In the genomic region with DNA sequence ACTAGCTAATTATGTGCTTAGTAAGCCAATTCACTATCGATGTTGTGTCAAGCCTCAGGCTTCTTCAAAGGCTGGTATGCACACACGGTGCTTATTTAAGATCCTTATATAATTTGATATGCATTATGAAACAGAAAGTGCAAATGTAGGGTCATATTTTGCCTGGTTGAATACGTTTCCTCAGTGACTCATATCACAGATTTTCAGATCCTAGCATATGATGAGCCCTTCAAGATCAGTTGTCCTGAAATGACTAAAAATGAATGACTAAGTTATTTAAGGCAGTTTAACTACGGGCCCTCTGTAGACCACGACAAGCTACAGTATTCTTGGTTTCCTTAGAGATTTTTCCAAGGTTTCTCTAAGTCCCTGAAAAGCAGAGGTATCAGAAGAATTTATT, we compare ENCODE assay signal across 10 cellular contexts.
DNase-seq lines count a peak whose midpoint lies in the region; ATAC-seq and TF ChIP-seq lines count a peak whose summit lies in the region.
"Had no signal": no experiment of that assay in that cellular context is flagged by ENCODE, and none has a peak within 500 bp of the region (broad histone marks: within the 10 kb centered on the region; RNA-seq: fewer than 3 reads in every experiment).

No MANE protein-coding gene starts in this region.

- H3K4me3 Mint-ChIP-seq in activated T-cell treated with anti-CD3 and anti-CD28 coated beads, Interleukin-2, amount 50 U/mL, for 72 hours = no peak overlapping the region
- no peak overlapping the region for H3K4me3 Mint-ChIP-seq in activated T-cell treated with anti-CD3 and anti-CD28 coated beads, Interleukin-2, amount 50 U/mL, for 24 hours
- no peak overlapping the region for H3K4me3 Mint-ChIP-seq in activated naive CD4-positive, alpha-beta T cell treated with anti-CD3 and anti-CD28 coated beads, Interleukin-2, amount 10 ng/mL, durations not matched to agents 7 days and 5 days
- H3K4me3 Mint-ChIP-seq in T-cell = no peak overlapping the region

- H3K27me3 Mint-ChIP-seq in activated T-cell treated with anti-CD3 and anti-CD28 coated beads, Interleukin-2, amount 50 U/mL, for 72 hours (ENCODE audit: low read depth) = no peaks in the 10 kb centered on the region
- H3K27me3 Mint-ChIP-seq in activated T-cell treated with anti-CD3 and anti-CD28 coated beads, Interleukin-2, amount 50 U/mL, for 24 hours = no peaks in the 10 kb centered on the region
- no peaks in the 10 kb centered on the region for H3K27me3 Mint-ChIP-seq in activated naive CD4-positive, alpha-beta T cell treated with anti-CD3 and anti-CD28 coated beads, Interleukin-2, amount 10 ng/mL, durations not matched to agents 7 days and 5 days
- no peaks in the 10 kb centered on the region for H3K27me3 Mint-ChIP-seq in T-cell

- no peaks in the 10 kb centered on the region for H3K9me3 ChIP-seq in RWPE2 (ENCODE audit: severe bottlenecking)
- H3K9me3 ChIP-seq in lower lobe of right lung = no peaks in the 10 kb centered on the region

- H3K36me3 ChIP-seq in RWPE2 (ENCODE audit: low read depth) = no peaks in the 10 kb centered on the region
- H3K36me3 ChIP-seq in lower lobe of right lung = no peaks in the 10 kb centered on the region
- H3K36me3 ChIP-seq: cardiac muscle cell had no signal

- H3K27ac ChIP-seq in RWPE2 (ENCODE audit: poor library complexity, severe bottlenecking) (no peak overlapping the region), lower lobe of right lung (no peak overlapping the region)
- H3K27ac ChIP-seq: cardiac muscle cell had no signal

- H3K27me3 ChIP-seq in RWPE2 (ENCODE audit: insufficient read depth, poor library complexity, severe bottlenecking) (peaks cover 10% of the 10 kb centered on the region), lower lobe of right lung (ENCODE audit: low read depth) (no peaks in the 10 kb centered on the region)
- H3K27me3 ChIP-seq: cardiac muscle cell had no signal

- no peak for TF ChIP-seq CTCF in RWPE2 (IDR thresholded peaks at IDR 0.05; ENCODE audit: poor library complexity, severe bottlenecking)
- no peak for TF ChIP-seq CTCF in lower lobe of right lung (IDR thresholded peaks at IDR 0.05)

- DNase-seq in activated T-cell treated with anti-CD3 and anti-CD28 coated beads, Interleukin-2, amount 50 U/mL, for 72 hours = no peak
- DNase-seq in activated T-cell treated with anti-CD3 and anti-CD28 coated beads, Interleukin-2, amount 50 U/mL, for 24 hours = no peak
- no peak for DNase-seq in RWPE2 (ENCODE audit: low spot score)
- no peak for DNase-seq in activated naive CD4-positive, alpha-beta T cell treated with anti-CD3 and anti-CD28 coated beads, Interleukin-2, amount 10 ng/mL, durations not matched to agents 7 days and 5 days
- DNase-seq in germinal center (ENCODE audit: low spot score) = no peak
- no peak for DNase-seq in lower lobe of right lung
- no peak for DNase-seq in T-cell
- DNase-seq: SW 1271 had no signal

- POLR2A ChIA-PET in T-cell (lab: Charles Lee) = no interaction called here

- ATAC-seq in activated T-cell treated with anti-CD3 and anti-CD28 coated beads, Interleukin-2, amount 50 U/mL, for 72 hours (replicated peaks in 1 of 2) = peak; percentile 73 to 86
- ATAC-seq in HG02938 (IDR thresholded peaks at IDR 0.05; ENCODE audit: unreplicated experiment) = peak; percentile 100
- ATAC-seq in RWPE2 (ENCODE audit: low read depth) = peak; percentile 64; the same call in 2 of the 3 replicates
- no peak for ATAC-seq in lower lobe of right lung
- no peak for ATAC-seq in T-cell (replicated peaks in 1 of 4)

- no peak overlapping the region for H3K27ac Mint-ChIP-seq in activated T-cell treated with anti-CD3 and anti-CD28 coated beads, Interleukin-2, amount 50 U/mL, for 72 hours
- H3K27ac Mint-ChIP-seq in activated T-cell treated with anti-CD3 and anti-CD28 coated beads, Interleukin-2, amount 50 U/mL, for 24 hours = no peak overlapping the region
- H3K27ac Mint-ChIP-seq in activated naive CD4-positive, alpha-beta T cell treated with anti-CD3 and anti-CD28 coated beads, Interleukin-2, amount 10 ng/mL, durations not matched to agents 7 days and 5 days = no peak overlapping the region
- no peak overlapping the region for H3K27ac Mint-ChIP-seq in T-cell

- no peaks in the 10 kb centered on the region for H3K36me3 Mint-ChIP-seq in activated T-cell treated with anti-CD3 and anti-CD28 coated beads, Interleukin-2, amount 50 U/mL, for 72 hours (ENCODE audit: insufficient read depth in 2 of 2)
- H3K36me3 Mint-ChIP-seq in activated T-cell treated with anti-CD3 and anti-CD28 coated beads, Interleukin-2, amount 50 U/mL, for 24 hours (ENCODE audit: low read depth) = no peaks in the 10 kb centered on the region
- H3K36me3 Mint-ChIP-seq in activated naive CD4-positive, alpha-beta T cell treated with anti-CD3 and anti-CD28 coated beads, Interleukin-2, amount 10 ng/mL, durations not matched to agents 7 days and 5 days = no peaks in the 10 kb centered on the region
- H3K36me3 Mint-ChIP-seq in T-cell = no peaks in the 10 kb centered on the region

- intact Hi-C loops in lower lobe of right lung (cut with DNase I) = no loop called here

- H3K4me1 ChIP-seq in RWPE2 (ENCODE audit: insufficient read depth, poor library complexity, severe bottlenecking) (no peaks in the 10 kb centered on the region), lower lobe of right lung (no peaks in the 10 kb centered on the region)

- CTCF ChIA-PET in activated naive CD4-positive, alpha-beta T cell treated with anti-CD3 and anti-CD28 coated beads, Interleukin-2, amount 10 ng/mL, durations not matched to agents 7 days and 5 days (lab: Charles Lee) = no interaction called here
- CTCF ChIA-PET in T-cell (lab: Charles Lee) = no interaction called here

- no peaks in the 10 kb centered on the region for H3K9me3 Mint-ChIP-seq in activated T-cell treated with anti-CD3 and anti-CD28 coated beads, Interleukin-2, amount 50 U/mL, for 72 hours
- H3K9me3 Mint-ChIP-seq in activated T-cell treated with anti-CD3 and anti-CD28 coated beads, Interleukin-2, amount 50 U/mL, for 24 hours = no peaks in the 10 kb centered on the region
- H3K9me3 Mint-ChIP-seq in activated naive CD4-positive, alpha-beta T cell treated with anti-CD3 and anti-CD28 coated beads, Interleukin-2, amount 10 ng/mL, durations not matched to agents 7 days and 5 days = no peaks in the 10 kb centered on the region
- peaks cover 0 to 4% (median 0%) of the 10 kb centered on the region in 3 donors for H3K9me3 Mint-ChIP-seq in T-cell

- no peak overlapping the region for H3K4me3 ChIP-seq in RWPE2 (ENCODE audit: severe bottlenecking)
- H3K4me3 ChIP-seq in lower lobe of right lung = no peak overlapping the region
- H3K4me3 ChIP-seq: cardiac muscle cell had no signal

- no peaks in the 10 kb centered on the region for H3K4me1 Mint-ChIP-seq in activated T-cell treated with anti-CD3 and anti-CD28 coated beads, Interleukin-2, amount 50 U/mL, for 72 hours (ENCODE audit: low read depth)
- H3K4me1 Mint-ChIP-seq in activated T-cell treated with anti-CD3 and anti-CD28 coated beads, Interleukin-2, amount 50 U/mL, for 24 hours (ENCODE audit: low read depth) = no peaks in the 10 kb centered on the region
- H3K4me1 Mint-ChIP-seq in activated naive CD4-positive, alpha-beta T cell treated with anti-CD3 and anti-CD28 coated beads, Interleukin-2, amount 10 ng/mL, durations not matched to agents 7 days and 5 days = no peaks in the 10 kb centered on the region
- H3K4me1 Mint-ChIP-seq in T-cell = no peaks in the 10 kb centered on the region

Comparison
In these comparisons a context has a peak if more than half of its experiments do, and no peak if none do; other contexts are left out.
1. ATAC-seq: peak in activated T-cell treated with anti-CD3 and anti-CD28 coated beads, Interleukin-2, amount 50 U/mL, for 72 hours (2 of 2), HG02938 (single experiment) and RWPE2 (single experiment); none in lower lobe of right lung (0 of 2) and T-cell (0 of 4).